In the genomic region with DNA sequence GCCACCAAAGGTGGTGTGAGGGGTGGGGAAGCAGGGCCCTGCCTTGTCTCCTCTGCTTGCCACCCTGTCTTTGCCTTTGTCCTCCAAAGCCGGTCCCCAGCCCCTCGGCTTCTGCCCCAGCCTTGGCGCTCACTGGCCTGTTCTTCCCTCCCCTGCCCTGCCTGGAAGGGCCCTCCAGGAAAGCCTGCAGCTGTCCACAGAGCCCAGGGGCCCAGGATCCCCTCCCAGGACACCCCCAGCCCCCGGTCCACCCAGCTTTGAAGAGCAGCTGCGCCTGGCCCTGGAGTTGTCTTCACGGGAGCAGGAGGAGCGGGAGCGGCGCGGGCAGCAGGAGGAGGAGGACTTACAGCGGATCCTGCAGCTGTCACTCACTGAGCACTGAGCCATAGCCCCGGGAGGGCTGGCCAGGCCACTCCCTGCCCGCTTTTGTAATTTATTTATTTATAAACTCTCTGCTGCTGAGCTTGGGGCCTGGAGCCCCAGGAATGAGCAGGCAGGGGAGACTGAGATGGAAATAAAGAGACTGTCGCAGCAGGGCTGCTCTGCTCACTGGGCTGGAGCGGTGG, we compare ENCODE assay signal across 1 cellular context.
TF ChIP-seq lines count a peak whose summit lies in the region.

No MANE protein-coding gene starts in this region.

TF ChIP-seq in IMR-90, 13 proteins besides CTCF, POLR2A, EP300 and RAD21:
- TF ChIP-seq MXI1 (IDR thresholded peaks at IDR 0.05; ENCODE audit: borderline replicate concordance, low read depth, low read length): no peak
